ENCODE assay signal across 8 cellular contexts in the genomic region with DNA sequence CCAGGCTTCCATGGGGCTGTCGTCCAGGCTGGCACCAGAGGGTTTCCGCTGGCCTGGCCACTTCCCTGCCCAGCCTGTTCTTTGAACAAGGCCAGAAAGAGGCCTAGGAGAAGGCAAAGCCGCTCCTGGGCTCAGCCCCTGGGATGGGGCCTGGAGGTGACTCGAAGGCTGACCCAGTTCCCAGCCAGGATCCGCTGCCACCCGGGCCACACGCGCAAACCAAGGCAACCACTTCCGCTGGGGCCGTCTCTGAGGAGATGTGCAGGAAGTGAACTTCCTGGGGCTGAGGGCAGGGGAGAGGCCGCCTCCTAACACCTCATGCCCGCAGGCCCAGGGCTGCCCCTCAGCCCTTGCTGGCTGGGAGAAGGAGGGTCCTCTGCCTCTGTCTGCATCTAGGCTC. TPM values are rescaled to one million over a fixed set of nuclear protein-coding genes. Genes with fewer than 3 reads are reported as not detected.
DNase-seq lines count a peak whose midpoint lies in the region; ATAC-seq and TF ChIP-seq lines count a peak whose summit lies in the region.

No MANE protein-coding gene starts in this region.

- CTCF ChIA-PET in activated CD4-positive, alpha-beta T cell treated with anti-CD3 and anti-CD28 coated beads for 36 hours (lab: Charles Lee): interaction anchor here (0.6 to 4.2 kb wide), 4 partner anchors 9 to 84 kb away, joined by 4 to 21 read pairs (median 12); no protein-coding TSS in a partner anchor

- intact Hi-C loops in activated CD4-positive, alpha-beta T cell treated with anti-CD3 and anti-CD28 coated beads for 36 hours (cut with DNase I, micrococcal nuclease): loop anchor here (1.0 to 2.0 kb wide), 3 partner anchors 8 to 15 kb away; a partner anchor contains a TSS

- peak overlapping the region; percentile 61 for H3K4me3 Mint-ChIP-seq in activated CD4-positive, alpha-beta T cell treated with anti-CD3 and anti-CD28 coated beads for 36 hours
- no peak overlapping the region for H3K4me3 Mint-ChIP-seq in mesothelial cell of epicardium

- POLR2A ChIA-PET in activated CD4-positive, alpha-beta T cell treated with anti-CD3 and anti-CD28 coated beads for 36 hours (lab: Charles Lee): interaction anchor here (2.2 kb wide), 1 partner anchor 8 kb away, joined by 13 read pairs; no protein-coding TSS in a partner anchor

- peak; percentile 92 for DNase-seq in activated CD4-positive, alpha-beta T cell treated with anti-CD3 and anti-CD28 coated beads for 36 hours
- peak; percentile 54 for DNase-seq in effector CD8-positive, alpha-beta T cell (lab: John Stamatoyannopoulos, UW)
- DNase-seq in stimulated activated CD4-positive, alpha-beta T cell treated with anti-CD3 and anti-CD28 coated beads, Interleukin-4, amount 100 ng/mL, for 24 hours: peak; percentile 82
- DNase-seq in NCI-H2171 treated with DMSO at 0.1 percent for 48 hours (lab: John Stamatoyannopoulos, UW) (no peak), mesothelial cell of epicardium (ENCODE audit: low spot score in 2 of 2, unreplicated experiment in 2 of 2) (no peak)

- H3K36me3 Mint-ChIP-seq in activated CD4-positive, alpha-beta T cell treated with anti-CD3 and anti-CD28 coated beads for 36 hours (ENCODE audit: low read depth): peaks cover 9% of the 10 kb centered on the region
- no peaks in the 10 kb centered on the region for H3K36me3 Mint-ChIP-seq in mesothelial cell of epicardium

- H3K9me3 Mint-ChIP-seq in activated CD4-positive, alpha-beta T cell treated with anti-CD3 and anti-CD28 coated beads for 36 hours (ENCODE audit: low read depth): no peaks in the 10 kb centered on the region
- H3K9me3 Mint-ChIP-seq in mesothelial cell of epicardium: no peaks in the 10 kb centered on the region

- ATAC-seq in GM18858 (IDR thresholded peaks at IDR 0.05; ENCODE audit: unreplicated experiment) (peak; percentile 42), HG03354 (IDR thresholded peaks at IDR 0.05; ENCODE audit: poor library complexity, severe bottlenecking, unreplicated experiment) (peak; percentile 86), GM18861 (IDR thresholded peaks at IDR 0.05; ENCODE audit: unreplicated experiment) (no peak)
- peak; percentile 91 for ATAC-seq in activated CD4-positive, alpha-beta T cell treated with anti-CD3 and anti-CD28 coated beads for 36 hours

- H3K4me1 Mint-ChIP-seq in activated CD4-positive, alpha-beta T cell treated with anti-CD3 and anti-CD28 coated beads for 36 hours: peaks cover 75% of the 10 kb centered on the region
- H3K4me1 Mint-ChIP-seq in mesothelial cell of epicardium: no peaks in the 10 kb centered on the region

- no peaks in the 10 kb centered on the region for H3K27me3 Mint-ChIP-seq in activated CD4-positive, alpha-beta T cell treated with anti-CD3 and anti-CD28 coated beads for 36 hours
- peaks cover 2% of the 10 kb centered on the region for H3K27me3 Mint-ChIP-seq in mesothelial cell of epicardium (ENCODE audit: low read depth)

- TF ChIP-seq CTCF in mesothelial cell of epicardium (IDR thresholded peaks at IDR 0.05; ENCODE audit: unreplicated experiment): no peak

- H3K27ac Mint-ChIP-seq in activated CD4-positive, alpha-beta T cell treated with anti-CD3 and anti-CD28 coated beads for 36 hours: peak overlapping the region; percentile 91
- H3K27ac Mint-ChIP-seq in mesothelial cell of epicardium: no peak overlapping the region

RNA-seq across cellular contexts. Expression of a gene that starts 15.2 kb away (rescaled TPM):
- total RNA-seq in activated CD4-positive, alpha-beta T cell treated with anti-CD3 and anti-CD28 coated beads for 36 hours: 10 to 100 TPM; 25.4 to 26.6 TPM
- total RNA-seq in mesothelial cell of epicardium: 0.47 to 0.92 TPM (median 0.64 TPM) in 3 replicates

RNA-seq across cellular contexts. Expression of a gene that starts 34.6 kb away (rescaled TPM):
- total RNA-seq in activated CD4-positive, alpha-beta T cell treated with anti-CD3 and anti-CD28 coated beads for 36 hours: 10 to 100 TPM; 26.7 to 35.7 TPM
- 26.9 to 29.8 TPM (median 27.1 TPM) in 3 replicates for total RNA-seq in mesothelial cell of epicardium

Comparison
In these comparisons a context has a peak if more than half of its experiments do, and no peak if none do; other contexts are left out.
1. DNase-seq: peak in activated CD4-positive, alpha-beta T cell treated with anti-CD3 and anti-CD28 coated beads for 36 hours (single experiment), effector CD8-positive, alpha-beta T cell (single experiment) and stimulated activated CD4-positive, alpha-beta T cell treated with anti-CD3 and anti-CD28 coated beads, Interleukin-4, amount 100 ng/mL, for 24 hours (single experiment); none in NCI-H2171 treated with DMSO at 0.1 percent for 48 hours (single experiment) and mesothelial cell of epicardium (0 of 2).
2. RNA of a gene that starts 15.2 kb away (total RNA-seq): 25.4 to 26.6 TPM in activated CD4-positive, alpha-beta T cell treated with anti-CD3 and anti-CD28 coated beads for 36 hours; 0.47 to 0.92 TPM in mesothelial cell of epicardium; every median in the first group is over 10 times any median in the second.